Comparison of ENCODE assay signal across 28 cellular contexts in the genomic region with DNA sequence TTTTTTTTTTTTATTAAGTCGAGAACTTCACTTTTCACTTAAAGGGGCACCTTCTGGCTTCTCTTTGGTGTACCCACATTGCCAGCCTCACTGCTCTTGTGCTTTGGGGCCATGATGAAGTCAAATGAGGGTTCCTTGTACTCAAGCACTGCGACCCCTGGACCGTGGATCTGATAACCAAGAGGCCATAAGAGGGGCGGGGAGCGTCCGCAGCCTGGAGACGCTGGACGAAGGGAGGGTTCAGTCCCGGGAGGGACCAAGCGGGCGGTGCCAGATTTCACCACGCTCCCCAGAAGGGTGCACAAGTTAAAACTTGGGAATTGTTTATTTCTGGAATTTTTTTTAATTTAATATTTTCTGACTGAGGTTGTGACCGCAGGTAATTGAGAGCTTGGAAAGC. TPM values are rescaled to one million over a fixed set of nuclear protein-coding genes. Genes with fewer than 3 reads are reported as not detected.
"Had no signal": no experiment of that assay in that cellular context is flagged by ENCODE, and none has a peak within 500 bp of the region (broad histone marks: within the 10 kb centered on the region; RNA-seq: fewer than 3 reads in every experiment).

No MANE protein-coding gene starts in this region.

- H3K27me3 ChIP-seq: stomach, suprapubic skin, testis, thyroid gland, tibial artery, tibial nerve, transverse colon, upper lobe of left lung, upper lobe of right lung, uterus, vagina had no signal

- DNase-seq: stimulated activated CD4-positive, alpha-beta T cell treated with anti-CD3 and anti-CD28 coated beads, Interleukin-2, amount 100 ng/mL, for 48 hours; stimulated activated CD4-positive, alpha-beta T cell treated with anti-CD3 and anti-CD28 coated beads, Interleukin-4, amount 100 ng/mL, for 1 hour; stimulated activated CD4-positive, alpha-beta T cell treated with anti-CD3 and anti-CD28 coated beads, Interleukin-4, amount 100 ng/mL, for 24 hours; stimulated activated CD4-positive, alpha-beta T cell treated with anti-CD3 and anti-CD28 coated beads, Interleukin-4, amount 100 ng/mL, for 4 hours; stimulated activated CD8-positive, alpha-beta memory T cell treated with anti-CD3 and anti-CD28 coated beads, Interleukin-4, amount 100 ng/mL, for 48 hours; stimulated activated naive B cell treated with anti-CD40 and anti-IgM and Interleukin-4, amounts not matched to agents 10 μg/mL and 1 μg/mL and 100 μg/mL, for 72 hours; stimulated activated naive CD4-positive, alpha-beta T cell; stimulated activated naive CD4-positive, alpha-beta T cell treated with Interleukin-2 at 50 U/mL for 16 hours; stimulated activated naive CD8-positive, alpha-beta T cell treated with anti-CD3 and anti-CD28 coated beads, Interleukin-15, amount 100 ng/mL, for 72 hours; stimulated activated naive CD8-positive, alpha-beta T cell treated with anti-CD3 and anti-CD28 coated beads, Interleukin-15, Interleukin-2, amounts not matched to agents 100 U/mL and 50 U/mL, for 24 hours; stomach; substantia nigra; testis; thyroid gland; tibial artery; transverse colon; trophoblast cell; upper lobe of right lung; uterus had no signal

- H3K4me3 ChIP-seq: stomach, suprapubic skin, testis, thoracic aorta, thyroid gland, tibial artery, tibial nerve, transverse colon, upper lobe of left lung, upper lobe of right lung, uterus, vagina had no signal

- H3K9me3 ChIP-seq: stomach, suprapubic skin, testis, thoracic aorta, thyroid gland, transverse colon, upper lobe of left lung, upper lobe of right lung, uterus, vagina had no signal

- H3K27ac ChIP-seq: stomach, suprapubic skin, testis, thoracic aorta, thyroid gland, tibial artery, tibial nerve, transverse colon, upper lobe of left lung, upper lobe of right lung, uterus, vagina had no signal

- FAIRE-seq: urothelium cell line had no signal

- H3K36me3 ChIP-seq: stomach, suprapubic skin, thoracic aorta, thyroid gland, tibial artery, tibial nerve, transverse colon, upper lobe of left lung, upper lobe of right lung, uterus, vagina had no signal

- H3K4me1 ChIP-seq: stomach, suprapubic skin, testis, tibial artery, tibial nerve, transverse colon, upper lobe of left lung, upper lobe of right lung, uterus, vagina had no signal

RNA-seq across cellular contexts. Expression of a gene that starts 53.3 kb away (rescaled TPM):
- total RNA-seq: stomach, subcutaneous adipose tissue, thoracic aorta, tibial nerve, transverse colon, upper lobe of left lung, upper lobe of right lung, ureter, urinary bladder, uterus, vagina had no signal
- polyA plus RNA-seq: stomach, urinary bladder had no signal
